In the genomic region with DNA sequence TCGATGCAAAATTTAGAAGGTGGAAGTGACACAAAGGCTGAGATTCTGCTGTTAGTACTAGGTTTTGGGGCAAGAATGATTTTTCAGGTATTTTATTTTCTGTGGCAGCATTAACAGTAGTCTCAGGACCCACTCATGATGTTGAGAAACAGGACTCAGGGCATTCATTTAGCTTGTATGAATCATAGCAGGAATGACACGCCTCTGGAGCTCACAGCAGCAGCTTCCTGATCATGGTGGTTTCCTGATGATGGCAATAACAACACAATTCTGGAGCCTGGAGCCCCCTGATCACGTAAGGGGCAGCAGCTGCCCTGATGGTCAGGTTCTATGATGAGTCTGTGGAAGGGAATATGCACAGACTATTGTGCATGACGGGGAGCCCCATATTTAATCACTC, we compare ENCODE assay signal across 21 cellular contexts. TPM values are rescaled to one million over a fixed set of nuclear protein-coding genes. Genes with fewer than 3 reads are reported as not detected.
A peak's percentile ranks its signal among the peaks of the same experiment; 100 is the strongest.
DNase-seq lines count a peak whose midpoint lies in the region; TF ChIP-seq lines count a peak whose summit lies in the region.
"Had no signal": no experiment of that assay in that cellular context is flagged by ENCODE, and none has a peak within 500 bp of the region (broad histone marks: within the 10 kb centered on the region; RNA-seq: fewer than 3 reads in every experiment).

No MANE protein-coding gene starts in this region.

- no peak overlapping the region for H2BK12ac ChIP-seq in trophoblast cell (ENCODE audit: low read length)

- H3K79me2 ChIP-seq in trophoblast cell (ENCODE audit: control insufficient read depth, insufficient read depth, low read length, poor library complexity) = no peaks in the 10 kb centered on the region
- H3K79me2 ChIP-seq: parathyroid adenoma had no signal

- intact Hi-C loops in ascending aorta (cut with DNase I) = no loop called here

- H3K9me3 ChIP-seq in trophoblast cell (ENCODE audit: insufficient read depth, low read depth, low read length) (no peaks in the 10 kb centered on the region), ascending aorta (no peaks in the 10 kb centered on the region)
- H3K9me3 ChIP-seq: BE2C, body of pancreas had no signal

- no peak overlapping the region for H2AFZ ChIP-seq in trophoblast cell (ENCODE audit: insufficient read depth, low read length, poor library complexity)
- H2AFZ ChIP-seq: GM23338, parathyroid adenoma had no signal

- no peak overlapping the region for H2BK120ac ChIP-seq in trophoblast cell (ENCODE audit: insufficient read depth, low read length, poor library complexity)

- H3K9ac ChIP-seq in trophoblast cell (ENCODE audit: low read length) = no peak overlapping the region
- H3K9ac ChIP-seq: parathyroid adenoma had no signal

- H4K12ac ChIP-seq in trophoblast cell (ENCODE audit: low read depth, low read length) = no peak overlapping the region

- H3K27ac ChIP-seq in trophoblast cell (ENCODE audit: low read depth, low read length) (no peak overlapping the region), ascending aorta (no peak overlapping the region)
- H3K27ac ChIP-seq: body of pancreas, heart left ventricle, parathyroid adenoma had no signal

- H3K4ac ChIP-seq in trophoblast cell (ENCODE audit: low read depth, low read length) = no peak overlapping the region

- DNase-seq in Daoy (ENCODE audit: low read depth) (peak; percentile 2), LHCN-M2 (ENCODE audit: low read depth) (peak; percentile 50), choroid plexus epithelial cell (ENCODE audit: low read depth) (peak; percentile 58), trophoblast cell (peak; percentile 6 to 8), ascending aorta (ENCODE audit: low spot score in 2 of 2) (no peak), SIG-M5 (lab: John Stamatoyannopoulos, UW) (no peak), DMS53 (lab: John Stamatoyannopoulos, UW) (no peak)
- DNase-seq: activated CD4-positive, alpha-beta T cell treated with anti-CD3 and anti-CD28 coated beads, Interleukin-2, amount 10 ng/mL, durations not matched to agents 7 days and 5 days; activated naive CD4-positive, alpha-beta T cell treated with anti-CD3 and anti-CD28 coated beads, Interleukin-2, amount 50 U/mL, for 16 hours; activated T-cell treated with anti-CD3 and anti-CD28 coated beads for 4 hours; BE2C; body of pancreas; heart left ventricle; MM.1S; naive B cell; NCI-H1930; NK-92 treated with Interleukin-12 subunit alpha and Interleukin-12 subunit beta, amount 100 ng/mL, for 24 hours had no signal

- H3K27me3 ChIP-seq in trophoblast cell (ENCODE audit: insufficient read depth, low read length) (no peaks in the 10 kb centered on the region), ascending aorta (no peaks in the 10 kb centered on the region)
- H3K27me3 ChIP-seq: BE2C, body of pancreas had no signal

- H3K18ac ChIP-seq in trophoblast cell (ENCODE audit: low read length) = no peak overlapping the region

- no peak overlapping the region for H3K23ac ChIP-seq in trophoblast cell (ENCODE audit: low read length)

- TF ChIP-seq CTCF in choroid plexus epithelial cell (conservative IDR thresholded peaks at IDR 0.05; ENCODE audit: low read depth, low read length) (no peak), ascending aorta (IDR thresholded peaks at IDR 0.05) (no peak)

- no peak overlapping the region for H3K4me2 ChIP-seq in trophoblast cell (ENCODE audit: low read length)
- H3K4me2 ChIP-seq: GM23338 had no signal

- H3K79me1 ChIP-seq in trophoblast cell (ENCODE audit: low read length) = no peaks in the 10 kb centered on the region

- no peak overlapping the region for H3K14ac ChIP-seq in trophoblast cell (ENCODE audit: low read length)

- H3K36me3 ChIP-seq in trophoblast cell (ENCODE audit: control insufficient read depth in 1 of 2, insufficient read depth in 2 of 2, low read length in 2 of 2) (no peaks in the 10 kb centered on the region), ascending aorta (no peaks in the 10 kb centered on the region)
- H3K36me3 ChIP-seq: BE2C, heart left ventricle had no signal

- no peak overlapping the region for H4K91ac ChIP-seq in trophoblast cell (ENCODE audit: low read depth, low read length)

- no CpG with 5 or more reads among the region's 4 CpGs for WGBS in trophoblast cell (ENCODE audit: extremely low coverage, insufficient coverage, insufficient read length)

- H3K4me3 ChIP-seq in choroid plexus epithelial cell (ENCODE audit: low read depth, low read length) (no peak overlapping the region), trophoblast cell (ENCODE audit: low read depth, low read length) (no peak overlapping the region), ascending aorta (no peak overlapping the region)
- H3K4me3 ChIP-seq: body of pancreas, GM23338, heart left ventricle, lung had no signal

- no peak overlapping the region for H2BK5ac ChIP-seq in trophoblast cell (ENCODE audit: low read depth, low read length, poor library complexity)

- H2AK5ac ChIP-seq in trophoblast cell (ENCODE audit: low read length) = no peak overlapping the region

- H3K4me1 ChIP-seq in trophoblast cell (ENCODE audit: control insufficient read depth in 1 of 2, insufficient read depth in 2 of 2, low read length in 2 of 2) (no peaks in the 10 kb centered on the region), ascending aorta (no peaks in the 10 kb centered on the region)
- H3K4me1 ChIP-seq: BE2C, body of pancreas, heart left ventricle, parathyroid adenoma had no signal

- no peak overlapping the region for H4K8ac ChIP-seq in trophoblast cell (ENCODE audit: low read depth, low read length)

RNA-seq across cellular contexts. Expression of a gene that starts 47.0 kb away (rescaled TPM):
- not detected in 2 replicates for total RNA-seq in Daoy (2014; rRNA removed; shearing (Covaris generic))
- total RNA-seq in LHCN-M2 (2014; rRNA removed) (not detected in 2 replicates), ascending aorta (not detected)
- polyA plus RNA-seq in LHCN-M2 (2012) = not detected
- polyA plus RNA-seq in trophoblast cell (2013) = not detected in 2 replicates
- total RNA-seq: dermis microvascular lymphatic vessel endothelial cell, GM23338 had no signal
- polyA plus RNA-seq: GM23338 had no signal

Comparison
In these comparisons a context has a peak if more than half of its experiments do, and no peak if none do; other contexts are left out.
1. DNase-seq: peak in Daoy (single experiment), LHCN-M2 (single experiment), choroid plexus epithelial cell (single experiment) and trophoblast cell (2 of 2); none in ascending aorta (0 of 2), SIG-M5 (single experiment) and DMS53 (single experiment).